11 cellular contexts compared by ENCODE assay signal in the genomic region with DNA sequence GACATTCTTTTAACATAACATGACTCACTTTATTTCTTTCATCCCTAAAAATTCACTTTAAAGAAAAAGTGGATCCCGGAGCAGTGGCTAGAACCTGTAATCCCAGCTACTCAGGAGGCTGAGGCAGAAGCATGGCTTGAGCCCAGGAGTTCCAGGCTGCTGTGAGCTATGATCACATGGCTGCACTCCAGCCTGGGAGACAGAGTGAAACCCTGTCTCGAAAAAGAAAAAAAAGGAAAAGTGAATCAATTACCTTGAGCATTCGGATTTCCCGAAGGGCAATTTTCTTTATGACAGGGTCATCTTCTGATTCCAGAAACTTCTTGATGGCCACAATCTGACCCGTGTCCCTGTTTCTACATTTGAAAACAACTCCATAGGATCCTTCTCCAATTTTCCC. TPM values are rescaled to one million over a fixed set of nuclear protein-coding genes. Genes with fewer than 3 reads are reported as not detected.
DNase-seq lines count a peak whose midpoint lies in the region; ATAC-seq, FAIRE-seq and TF ChIP-seq lines count a peak whose summit lies in the region.
"Had no signal": no experiment of that assay in that cellular context is flagged by ENCODE, and none has a peak within 500 bp of the region (broad histone marks: within the 10 kb centered on the region; RNA-seq: fewer than 3 reads in every experiment).

No MANE protein-coding gene starts in this region.

- intact Hi-C loops in K562 (cut with micrococcal nuclease) = loop anchor here (2.0 to 5.0 kb wide), 2 partner anchors 53 to 137 kb away; partner anchors contain the start of gene MAP4K5

- H3K36me3 Mint-ChIP-seq in activated naive CD4-positive, alpha-beta T cell treated with anti-CD3 and anti-CD28 coated beads, Interleukin-2, amount 50 U/mL, for 24 hours = no peaks in the 10 kb centered on the region

- in situ Hi-C loops in K562 (cut with MboI) = no loop called here

- H3K79me2 ChIP-seq in K562 (ENCODE audit: control insufficient read depth, insufficient read depth, low read length) = peaks cover 24% of the 10 kb centered on the region

- TSS peak; percentile 41 for BruUV-seq in K562 (replicated peaks; lab: Mats Ljungman, UMichigan)

- TF ChIP-seq EP300 in K562 (IDR thresholded peaks at IDR 0.05; ENCODE audit: low read length) = no peak

- TF ChIP-seq CTCF in K562 (IDR thresholded peaks at IDR 0.05 in 2 of 3, conservative IDR thresholded peaks at IDR 0.05 in 1 of 3; ENCODE audit: insufficient read depth in 2 of 3, low read depth in 1 of 3, low read length in 3 of 3) = no peak

- WGBS in K562 (ENCODE audit: insufficient coverage, low coverage, missing lambda C conversion rate) = 3% methylated on average over 5 of the region's 5 CpGs
- 74% methylated on average over 5 of the region's 5 CpGs for WGBS in mesenchymal stem cell
- WGBS in urinary bladder = 54% methylated on average over 5 of the region's 5 CpGs

- H3K4me3 ChIP-seq in K562 (peak overlapping the region; percentile 60), mesenchymal stem cell (ENCODE audit: insufficient read depth in 1 of 2, low read depth in 1 of 2, low read length in 2 of 2) (peak overlapping the region in 1 of 2 experiments; percentile 85), urinary bladder (ENCODE audit: low read depth, low read length) (peak overlapping the region; percentile 56)

- H3K9ac ChIP-seq in K562 (ENCODE audit: insufficient read depth in 1 of 2, low read depth in 2 of 2, low read length in 2 of 2) (peak overlapping the region; percentile 2 to 86; a peak in 3 of 4 replicates), mesenchymal stem cell (ENCODE audit: low read length) (peak overlapping the region; percentile 91)

- no peaks in the 10 kb centered on the region for H3K79me1 ChIP-seq in mesenchymal stem cell (replicated peaks; ENCODE audit: low read length, poor library complexity, severe bottlenecking)

- H3K27me3 ChIP-seq in K562 (ENCODE audit: control insufficient read depth in 2 of 2, insufficient read depth in 2 of 2, low read length in 2 of 2) (no peaks in the 10 kb centered on the region), mesenchymal stem cell (ENCODE audit: control insufficient read depth in 1 of 2, insufficient read depth in 1 of 2, low read length in 2 of 2) (no peaks in the 10 kb centered on the region)

- H3K36me3 ChIP-seq in K562 (ENCODE audit: control insufficient read depth, insufficient read depth, low read length) (peaks cover 11% of the 10 kb centered on the region; the same call in 1 of the 3 replicates), mesenchymal stem cell (ENCODE audit: control insufficient read depth in 1 of 2, insufficient read depth in 2 of 2, low read depth in 1 of 2, low read length in 2 of 2) (peaks cover 0 to 2% of the 10 kb centered on the region in 2 experiments), urinary bladder (ENCODE audit: insufficient read depth) (no peaks in the 10 kb centered on the region)

- H3K4me3 Mint-ChIP-seq in activated naive CD4-positive, alpha-beta T cell treated with anti-CD3 and anti-CD28 coated beads, Interleukin-2, amount 50 U/mL, for 24 hours = peak overlapping the region; percentile 95

- peak overlapping the region; percentile 19; the same call in 1 of the 3 replicates for H3K27ac ChIP-seq in K562 (ENCODE audit: extremely low read depth, low read depth, low read length)
- H3K27ac ChIP-seq in mesenchymal stem cell (ENCODE audit: low read length, poor library complexity, severe bottlenecking) = no peak overlapping the region
- H3K27ac ChIP-seq in urinary bladder (ENCODE audit: low read depth) = no peak overlapping the region
- no peak overlapping the region for H3K27ac ChIP-seq in caudate nucleus (ENCODE audit: low read depth, low read length)

- no peaks in the 10 kb centered on the region for H3K9me3 ChIP-seq in K562 (replicated peaks; ENCODE audit: control insufficient read depth, insufficient read depth, low read depth, low read length)
- no peaks in the 10 kb centered on the region for H3K9me3 ChIP-seq in mesenchymal stem cell (ENCODE audit: control insufficient read depth, low read length)

- POLR2A ChIA-PET in K562 (lab: Yijun Ruan, JAX) = interaction anchor here (1.1 kb wide), 1 partner anchor 13 kb away, joined by 3 read pairs; no protein-coding TSS in a partner anchor

- no peak for FAIRE-seq in K562 (lab: Jason Lieb, UNC)

- peaks cover 2% of the 10 kb centered on the region for H3K27me3 Mint-ChIP-seq in activated naive CD4-positive, alpha-beta T cell treated with anti-CD3 and anti-CD28 coated beads, Interleukin-2, amount 50 U/mL, for 24 hours

- no peak overlapping the region for H3K27ac Mint-ChIP-seq in activated naive CD4-positive, alpha-beta T cell treated with anti-CD3 and anti-CD28 coated beads, Interleukin-2, amount 50 U/mL, for 24 hours

- peak overlapping the region; percentile 62 for H2AFZ ChIP-seq in K562 (ENCODE audit: low read depth, low read length)
- no peak overlapping the region for H2AFZ ChIP-seq in mesenchymal stem cell (ENCODE audit: low read depth, low read length)

- H2BK15ac ChIP-seq in mesenchymal stem cell (ENCODE audit: low read depth, poor library complexity, severe bottlenecking) = no peak overlapping the region

- no peak for DNase-seq in activated naive CD4-positive, alpha-beta T cell (lab: John Stamatoyannopoulos, UW)
- peak in 1 of 4 experiments; percentile 6 for DNase-seq in K562 (ENCODE audit: extremely low read depth in 1 of 4, low spot score in 3 of 4)
- DNase-seq in mesenchymal stem cell = no peak
- no peak for DNase-seq in caudate nucleus (lab: John Stamatoyannopoulos, UW)
- no peak for DNase-seq in NCI-H2081 (lab: John Stamatoyannopoulos, UW)
- DNase-seq: activated T-cell treated with anti-CD3 and anti-CD28 coated beads, Interleukin-2, amount 50 U/mL, for 48 hours; islet precursor cell; NCI-H187 had no signal

- peaks cover 5 to 15% of the 10 kb centered on the region in 2 experiments; a peak in 4 of 5 replicates for H3K4me1 ChIP-seq in K562 (replicated peaks in 1 of 2; ENCODE audit: control insufficient read depth in 2 of 2, insufficient read depth in 2 of 2, low read length in 2 of 2)
- H3K4me1 ChIP-seq in mesenchymal stem cell (ENCODE audit: control insufficient read depth, insufficient read depth, low read depth, low read length) = peaks cover 18% of the 10 kb centered on the region
- H3K4me1 ChIP-seq in urinary bladder (ENCODE audit: insufficient read depth) = no peaks in the 10 kb centered on the region

- CTCF ChIA-PET in K562 (lab: Yijun Ruan, JAX; ENCODE audit: low intra/inter-chr PET ratio) = no interaction called here

- H3K9me3 Mint-ChIP-seq in activated naive CD4-positive, alpha-beta T cell treated with anti-CD3 and anti-CD28 coated beads, Interleukin-2, amount 50 U/mL, for 24 hours = no peaks in the 10 kb centered on the region

- no peak overlapping the region for H3K23ac ChIP-seq in mesenchymal stem cell (ENCODE audit: low read length in 2 of 2)

- no peak overlapping the region for H2BK12ac ChIP-seq in mesenchymal stem cell (ENCODE audit: low read length in 2 of 2)

- H2BK5ac ChIP-seq in mesenchymal stem cell (ENCODE audit: low read depth, low read length, poor library complexity, severe bottlenecking) = no peak overlapping the region

- H3K18ac ChIP-seq in mesenchymal stem cell (ENCODE audit: low read depth in 1 of 2, low read length in 2 of 2) = no peak overlapping the region

- no peak overlapping the region for H2AK5ac ChIP-seq in mesenchymal stem cell (ENCODE audit: low read length, severe bottlenecking)

- no peak overlapping the region for H3K14ac ChIP-seq in mesenchymal stem cell (ENCODE audit: low read length in 2 of 2)

- no peak overlapping the region for H4K91ac ChIP-seq in mesenchymal stem cell (ENCODE audit: low read length)

- ATAC-seq in K562 = no peak
- no peak for ATAC-seq in activated CD4-positive, CD25-positive, alpha-beta regulatory T cell treated with anti-CD3 and anti-CD28 coated beads, Interleukin-2, amount 50 U/mL, for 24 hours

- H3K4ac ChIP-seq in mesenchymal stem cell (ENCODE audit: low read depth in 1 of 2, low read length in 2 of 2) = no peak overlapping the region

- H3K4me2 ChIP-seq in K562 (ENCODE audit: insufficient read depth, low read length) (peak overlapping the region; percentile 84), mesenchymal stem cell (ENCODE audit: low read length, poor library complexity, severe bottlenecking) (peak overlapping the region; percentile 57)

- no peaks in the 10 kb centered on the region for H3K9me1 ChIP-seq in K562 (ENCODE audit: control insufficient read depth, insufficient read depth, low read length)

- TF ChIP-seq POLR2A in K562 (conservative IDR thresholded peaks at IDR 0.05) = no peak

- no peak for TF ChIP-seq RAD21 in K562 (CRISPR knock-in tag; conservative IDR thresholded peaks at IDR 0.05 in 1 of 2, IDR thresholded peaks at IDR 0.05 in 1 of 2)

- H3K4me1 Mint-ChIP-seq in activated naive CD4-positive, alpha-beta T cell treated with anti-CD3 and anti-CD28 coated beads, Interleukin-2, amount 50 U/mL, for 24 hours = peaks cover 16% of the 10 kb centered on the region

- H4K20me1 ChIP-seq in K562 (replicated peaks; ENCODE audit: control insufficient read depth, insufficient read depth, low read length) = no peaks in the 10 kb centered on the region

- no peak overlapping the region for H2BK120ac ChIP-seq in mesenchymal stem cell (ENCODE audit: low read depth, low read length)

- H4K8ac ChIP-seq in mesenchymal stem cell (ENCODE audit: low read length) = no peak overlapping the region

TF ChIP-seq in K562, 482 proteins besides CTCF, POLR2A, EP300 and RAD21 (continues in another document):
- no peak for TF ChIP-seq ATF1 (CRISPR knock-in tag; IDR thresholded peaks at IDR 0.05)
- no peak for TF ChIP-seq ATF1 (tag; IDR thresholded peaks at IDR 0.05)

RNA-seq across cellular contexts. Expression of gene CDKL1, which starts 1.2 kb away (rescaled TPM):
- 6.0 and 29.9 TPM in 2 replicates for total RNA-seq in K562 (2011; cell fraction: chromatin; rRNA removed; ENCODE audit: low replicate concordance)
- 6.5 and 7.5 TPM in 2 replicates for total RNA-seq in K562 (2011; cell fraction: nucleolus; rRNA removed)
- total RNA-seq in K562 (2011; cell fraction: nucleoplasm; rRNA removed) = 8.9 and 12.5 TPM in 2 replicates
- total RNA-seq in K562 (2014; rRNA removed) = 11.1 and 18.1 TPM in 2 replicates
- total RNA-seq in K562 (2014; rRNA removed; fragmentation: Illumina TruSeq; extraction: Trizol) = 6.2 and 8.5 TPM in 2 replicates
- 9.0 and 10.7 TPM in 2 replicates for total RNA-seq in K562 (2015; rRNA removed; fragmentation: Illumina TruSeq; extraction: Trizol)
- total RNA-seq in K562 (2021) = 7.3 and 7.5 TPM in 2 replicates
- polyA plus RNA-seq in K562 (2011; rRNA removed) = 9.3 and 11.5 TPM in 2 replicates
- 1.9 and 2.1 TPM in 2 replicates for polyA plus RNA-seq in K562 (2011; cell fraction: cytosol; rRNA removed)
- polyA plus RNA-seq in K562 (2011; cell fraction: nucleus; rRNA removed) = 3.6 and 5.4 TPM in 2 replicates
- polyA plus RNA-seq in K562 (2012) = 1.3 and 4.8 TPM in 2 replicates
- 3.7 and 35.0 TPM in 2 replicates for polyA plus RNA-seq in K562 (2014; fragmentation: Illumina TruSeq; extraction: Trizol)
- 1 to 10 TPM; 2.3 to 4.8 TPM for polyA plus RNA-seq in K562 (2014; fragmentation: Nextera tagmentation; extraction: Ambion mirVana)
- polyA plus RNA-seq in K562 (2014; rRNA removed) = 4.4 and 6.9 TPM in 2 replicates
- 6.8 and 9.4 TPM in 2 replicates for polyA minus RNA-seq in K562 (2011; rRNA and poly(A)+ RNA removed)
- polyA minus RNA-seq in K562 (2011; cell fraction: cytosol; rRNA and poly(A)+ RNA removed) = 9.6 and 10.1 TPM in 2 replicates
- polyA minus RNA-seq in K562 (2011; cell fraction: nucleus; rRNA and poly(A)+ RNA removed) = 11.1 and 29.4 TPM in 2 replicates
- 6.5 TPM for polyA plus RNA-seq in mesenchymal stem cell (2013, experiment 1 of 2)
- 4.4 TPM for polyA plus RNA-seq in mesenchymal stem cell (2013, experiment 2 of 2)
- 30.7 TPM for total RNA-seq in urinary bladder
- 13.4 TPM for polyA plus RNA-seq in urinary bladder
